In the genomic region with DNA sequence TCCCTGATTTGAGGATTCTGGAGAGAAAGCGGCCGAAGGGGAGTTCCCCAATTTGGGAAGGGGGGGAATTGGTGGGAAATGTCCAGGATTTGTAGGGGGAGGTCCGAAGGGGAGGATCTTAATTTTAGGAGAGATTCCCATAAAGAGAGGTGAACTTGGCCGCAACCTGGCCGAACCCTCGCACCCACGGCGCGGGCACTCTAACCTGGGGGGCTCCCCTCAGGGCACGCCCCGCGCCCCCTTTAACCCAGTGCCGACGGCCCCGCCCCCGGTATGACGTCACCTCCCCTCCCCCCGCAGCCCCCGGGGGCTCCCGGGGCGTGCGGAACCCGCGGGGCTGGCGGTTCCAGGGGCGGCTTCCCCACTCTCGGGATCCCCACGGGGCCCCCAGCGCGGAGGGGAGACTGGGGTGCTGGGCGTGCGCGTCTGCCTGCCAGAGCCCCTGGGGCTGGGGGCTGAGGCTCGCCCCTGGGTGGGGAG, we compare ENCODE assay signal across 1 cellular context.
TF ChIP-seq lines count a peak whose summit lies in the region.

No MANE protein-coding gene starts in this region.

TF ChIP-seq in HEK293, 187 proteins besides CTCF, POLR2A, EP300 and RAD21 (continued from another document):
- TF ChIP-seq ZNF157 (tag by site-specific recombination; IDR thresholded peaks at IDR 0.05) = no peak
- TF ChIP-seq ZNF121 (tag by site-specific recombination; IDR thresholded peaks at IDR 0.05) = no peak
